Comparison of ENCODE assay signal across 16 cellular contexts in the genomic region with DNA sequence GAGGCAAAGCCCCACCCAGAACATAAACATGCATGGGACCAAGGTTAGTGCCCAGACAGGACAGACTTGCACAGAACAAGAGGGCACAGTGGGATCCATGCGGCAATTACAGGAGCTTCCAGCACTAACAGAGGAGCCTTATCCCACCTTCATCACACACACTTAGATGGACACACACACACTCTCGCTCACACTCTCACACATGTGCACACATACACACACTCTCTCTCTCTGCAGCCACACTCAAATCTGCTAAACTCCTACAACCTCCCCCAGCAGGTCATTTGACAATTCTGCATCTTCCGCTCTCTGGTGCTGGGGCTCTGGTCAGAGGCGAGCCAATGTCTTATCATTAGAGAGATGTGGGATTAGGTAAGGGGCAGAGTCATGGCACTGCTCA.
A peak's percentile ranks its signal among the peaks of the same experiment; 100 is the strongest.
DNase-seq lines count a peak whose midpoint lies in the region; ATAC-seq and TF ChIP-seq lines count a peak whose summit lies in the region.
"Had no signal": no experiment of that assay in that cellular context is flagged by ENCODE, and none has a peak within 500 bp of the region (broad histone marks: within the 10 kb centered on the region; RNA-seq: fewer than 3 reads in every experiment).

No MANE protein-coding gene starts in this region.

- no peak overlapping the region for H3K4me3 Mint-ChIP-seq in T-helper 2 cell treated with Interferon-gamma antibody and Interleukin-4, amounts not matched to agents 5 μg/mL and 100 μg/mL, for 36 hours
- H3K4me3 Mint-ChIP-seq: activated naive CD8-positive, alpha-beta T cell treated with anti-CD3 and anti-CD28 coated beads, Interleukin-2, amount 10 ng/mL, durations not matched to agents 7 days and 5 days; neural progenitor cell; stimulated activated naive CD8-positive, alpha-beta T cell treated with anti-CD3 and anti-CD28 coated beads, Interleukin-15, Interleukin-2, amounts not matched to agents 100 ng/mL and 50 ng/mL, for 24 hours; T-helper 17 cell had no signal

- peak overlapping the region; percentile 97 for H3K27ac ChIP-seq in AG04450 (ENCODE audit: low read depth, low read length)
- H3K27ac ChIP-seq in SK-N-MC = peak overlapping the region; percentile 64; the same call in 1 of the 2 replicates
- peak overlapping the region; percentile 75 for H3K27ac ChIP-seq in hepatocyte
- H3K27ac ChIP-seq in psoas muscle = peak overlapping the region; percentile 76
- H3K27ac ChIP-seq: neural progenitor cell had no signal

- no peaks in the 10 kb centered on the region for H3K79me2 ChIP-seq in hepatocyte

- TF ChIP-seq CTCF in AG04450 (IDR thresholded peaks at IDR 0.05; ENCODE audit: low read depth, low read length) = no peak
- no peak for TF ChIP-seq CTCF in hepatocyte (IDR thresholded peaks at IDR 0.05; ENCODE audit: poor library complexity)
- TF ChIP-seq CTCF in psoas muscle (IDR thresholded peaks at IDR 0.05) = no peak

- H3K27me3 ChIP-seq in AG04450 (ENCODE audit: control insufficient read depth, insufficient read depth, low read length) = no peaks in the 10 kb centered on the region
- H3K27me3 ChIP-seq in hepatocyte = no peaks in the 10 kb centered on the region
- H3K27me3 ChIP-seq in psoas muscle (ENCODE audit: insufficient read depth in 3 of 3, low read length in 2 of 3) = no peaks in the 10 kb centered on the region
- H3K27me3 ChIP-seq: neural progenitor cell had no signal

- no peak for DNase-seq in AG04450 (ENCODE audit: low read depth, low spot score)
- DNase-seq in SK-N-MC (ENCODE audit: low read depth, low spot score) = no peak
- DNase-seq in hepatocyte (ENCODE audit: low spot score) = no peak
- no peak for DNase-seq in psoas muscle
- no peak for DNase-seq in COLO668 (lab: John Stamatoyannopoulos, UW; ENCODE audit: unreplicated experiment)
- no peak for DNase-seq in HuH-7 (ENCODE audit: low spot score)
- DNase-seq in T-helper 2 cell treated with Interferon-gamma antibody and Interleukin-4, amounts not matched to agents 5 μg/mL and 100 μg/mL, for 36 hours (ENCODE audit: low spot score) = no peak
- DNase-seq in activated effector memory CD4-positive, alpha-beta T cell treated with Interleukin-2 at 50 U/mL for 16 hours = no peak
- DNase-seq: activated naive CD8-positive, alpha-beta T cell treated with anti-CD3 and anti-CD28 coated beads, Interleukin-2, amount 10 ng/mL, durations not matched to agents 7 days and 5 days; DMS79; kidney glomerular epithelial cell; NCI-H1436; NCI-H524; T-helper 17 cell had no signal

- H3K9me3 ChIP-seq in AG04450 (ENCODE audit: control insufficient read depth, insufficient read depth, low read length) (no peaks in the 10 kb centered on the region), SK-N-MC (ENCODE audit: low read depth, low read length) (no peaks in the 10 kb centered on the region), hepatocyte (ENCODE audit: low read depth) (no peaks in the 10 kb centered on the region), psoas muscle (no peaks in the 10 kb centered on the region)

- no peaks in the 10 kb centered on the region for H3K9me3 Mint-ChIP-seq in T-helper 2 cell treated with Interferon-gamma antibody and Interleukin-4, amounts not matched to agents 5 μg/mL and 100 μg/mL, for 36 hours
- H3K9me3 Mint-ChIP-seq: activated naive CD8-positive, alpha-beta T cell treated with anti-CD3 and anti-CD28 coated beads, Interleukin-2, amount 10 ng/mL, durations not matched to agents 7 days and 5 days; neural progenitor cell; stimulated activated naive CD8-positive, alpha-beta T cell treated with anti-CD3 and anti-CD28 coated beads, Interleukin-15, Interleukin-2, amounts not matched to agents 100 ng/mL and 50 ng/mL, for 24 hours had no signal

- intact Hi-C loops in psoas muscle (cut with DNase I) = no loop called here

- no peak overlapping the region for H2AFZ ChIP-seq in hepatocyte
- H2AFZ ChIP-seq: neural progenitor cell had no signal

- H4K20me1 ChIP-seq in hepatocyte (ENCODE audit: insufficient read depth, poor library complexity, severe bottlenecking) = no peaks in the 10 kb centered on the region

- H3K4me3 ChIP-seq in AG04450 (ENCODE audit: low read depth, low read length) (no peak overlapping the region), SK-N-MC (no peak overlapping the region), hepatocyte (no peak overlapping the region), psoas muscle (no peak overlapping the region)
- H3K4me3 ChIP-seq: neural progenitor cell had no signal

- H3K9me2 ChIP-seq in hepatocyte (replicated peaks; ENCODE audit: insufficient read depth) = no peaks in the 10 kb centered on the region

- CTCF ChIA-PET in AG04450 (lab: Charles Lee) = interaction anchor here (3.8 kb wide), 1 partner anchor 178 kb away, joined by 37 read pairs; no protein-coding TSS in a partner anchor

- H3K36me3 ChIP-seq in SK-N-MC (ENCODE audit: insufficient read depth, low read length) (no peaks in the 10 kb centered on the region), hepatocyte (replicated peaks; ENCODE audit: insufficient read depth, low read depth) (no peaks in the 10 kb centered on the region), psoas muscle (ENCODE audit: insufficient read depth in 1 of 2, low read depth in 1 of 2) (peaks cover 3 to 48% of the 10 kb centered on the region in 2 donors)
- H3K36me3 ChIP-seq: neural progenitor cell had no signal

- 95% methylated on average over 4 of the region's 4 CpGs for WGBS in hepatocyte (ENCODE audit: low lambda C conversion rate, missing lambda C conversion rate)
- 93 to 98% (median 96%) methylated on average over 4 of the region's 4 CpGs for WGBS in psoas muscle, 3 donors

- H3K9ac ChIP-seq in SK-N-MC (ENCODE audit: insufficient read length) = no peak overlapping the region
- H3K9ac ChIP-seq: neural progenitor cell had no signal

- no peak overlapping the region for H3K27ac Mint-ChIP-seq in T-helper 2 cell treated with Interferon-gamma antibody and Interleukin-4, amounts not matched to agents 5 μg/mL and 100 μg/mL, for 36 hours
- H3K27ac Mint-ChIP-seq: activated naive CD8-positive, alpha-beta T cell treated with anti-CD3 and anti-CD28 coated beads, Interleukin-2, amount 10 ng/mL, durations not matched to agents 7 days and 5 days; neural progenitor cell; stimulated activated naive CD8-positive, alpha-beta T cell treated with anti-CD3 and anti-CD28 coated beads, Interleukin-15, Interleukin-2, amounts not matched to agents 100 ng/mL and 50 ng/mL, for 24 hours; T-helper 17 cell had no signal

- H3K27me3 Mint-ChIP-seq in T-helper 2 cell treated with Interferon-gamma antibody and Interleukin-4, amounts not matched to agents 5 μg/mL and 100 μg/mL, for 36 hours (ENCODE audit: low read depth) = no peaks in the 10 kb centered on the region
- H3K27me3 Mint-ChIP-seq: activated naive CD8-positive, alpha-beta T cell treated with anti-CD3 and anti-CD28 coated beads, Interleukin-2, amount 10 ng/mL, durations not matched to agents 7 days and 5 days; stimulated activated naive CD8-positive, alpha-beta T cell treated with anti-CD3 and anti-CD28 coated beads, Interleukin-15, Interleukin-2, amounts not matched to agents 100 ng/mL and 50 ng/mL, for 24 hours; T-helper 17 cell had no signal

- peaks cover 18% of the 10 kb centered on the region for H3K4me1 ChIP-seq in hepatocyte (ENCODE audit: insufficient read depth)
- H3K4me1 ChIP-seq in psoas muscle = peaks cover 28% of the 10 kb centered on the region

- no peak overlapping the region for H3K4me2 ChIP-seq in hepatocyte
- H3K4me2 ChIP-seq: neural progenitor cell had no signal

- peaks cover 5% of the 10 kb centered on the region for H3K36me3 Mint-ChIP-seq in T-helper 2 cell treated with Interferon-gamma antibody and Interleukin-4, amounts not matched to agents 5 μg/mL and 100 μg/mL, for 36 hours (ENCODE audit: low read depth)

- no peak for ATAC-seq in psoas muscle
- ATAC-seq: T-helper 17 cell had no signal

- H3K4me1 Mint-ChIP-seq in T-helper 2 cell treated with Interferon-gamma antibody and Interleukin-4, amounts not matched to agents 5 μg/mL and 100 μg/mL, for 36 hours (ENCODE audit: low read depth) = peaks cover 12% of the 10 kb centered on the region

- POLR2A ChIA-PET in AG04450 (lab: Yijun Ruan, JAX) = interaction anchor here (0.8 to 1.8 kb wide), 3 partner anchors 13 to 179 kb away, joined by 3 to 11 read pairs (median 5); no protein-coding TSS in a partner anchor
